Comparison of ENCODE assay signal across 23 cellular contexts in genomic region chr9:89236955-89237573, GRCh38. TPM values are rescaled to one million over a fixed set of nuclear protein-coding genes. Genes with fewer than 3 reads are reported as not detected.
DNase-seq lines count a peak whose midpoint lies in the region; ATAC-seq, FAIRE-seq and TF ChIP-seq lines count a peak whose summit lies in the region.
"Had no signal": no experiment of that assay in that cellular context is flagged by ENCODE, and none has a peak within 500 bp of the region (broad histone marks: within the 10 kb centered on the region; RNA-seq: fewer than 3 reads in every experiment).

No MANE protein-coding gene starts in this region.

- H3K4me2 ChIP-seq in HCT116 (ENCODE audit: low read length): no peak overlapping the region
- H3K4me2 ChIP-seq: BLaER1, PC-9 had no signal

- no peaks in the 10 kb centered on the region for H3K9me2 ChIP-seq in HCT116 (ENCODE audit: insufficient read depth)

- H3K27ac ChIP-seq in HCT116 (ENCODE audit: low read depth, low read length) (no peak overlapping the region), lower lobe of right lung (no peak overlapping the region)
- H3K27ac ChIP-seq in effector memory CD4-positive, alpha-beta T cell (ENCODE audit: insufficient read depth, low read length, poor library complexity, severe bottlenecking): no peak overlapping the region
- H3K27ac ChIP-seq: BLaER1, HL-60, PC-9 had no signal

- peaks cover 10% of the 10 kb centered on the region for H3K27me3 Mint-ChIP-seq in Caco-2 (ENCODE audit: insufficient read depth, unreplicated experiment)

- POLR2A ChIA-PET in Caco-2 (lab: Charles Lee): no interaction called here
- POLR2A ChIA-PET in HCT116 (lab: Charles Lee): no interaction called here

- no peak overlapping the region for H3K4me3 Mint-ChIP-seq in Caco-2 (ENCODE audit: unreplicated experiment)
- H3K4me3 Mint-ChIP-seq: CD8-positive, alpha-beta T cell; HFFc6 had no signal

- no peak for FAIRE-seq in bronchial epithelial cell (lab: Jason Lieb, UNC)
- FAIRE-seq: GM12878, HTR-8/SVneo had no signal

- CTCF ChIA-PET in Caco-2 (lab: Charles Lee): no interaction called here
- CTCF ChIA-PET in HCT116 (lab: Charles Lee): no interaction called here

- ATAC-seq in HCT116 (peak; percentile 27; the same call in 1 of the 2 replicates), lower lobe of right lung (peak; percentile 73 to 74), HG03520 (IDR thresholded peaks at IDR 0.05; ENCODE audit: unreplicated experiment) (no peak), HG02588 (IDR thresholded peaks at IDR 0.05; ENCODE audit: unreplicated experiment) (no peak)
- ATAC-seq: CD8-positive, alpha-beta T cell; GM12878 had no signal

- H3K27ac Mint-ChIP-seq in Caco-2 (ENCODE audit: unreplicated experiment): no peak overlapping the region
- H3K27ac Mint-ChIP-seq: CD8-positive, alpha-beta T cell; HFFc6 had no signal

- intact Hi-C loops in Caco-2 (cut with micrococcal nuclease; ENCODE audit: unreplicated experiment) (no loop called here), HCT116 (cut with micrococcal nuclease) (no loop called here), lower lobe of right lung (cut with DNase I) (no loop called here)

- TF ChIP-seq RAD21 in HCT116 (IDR thresholded peaks at IDR 0.05; ENCODE audit: low read depth): 0 out of 2 replicates have a peak, but pooled peaks have one; percentile 11

- H3K36me3 Mint-ChIP-seq in Caco-2 (ENCODE audit: insufficient read depth, unreplicated experiment): no peaks in the 10 kb centered on the region
- H3K36me3 Mint-ChIP-seq: CD8-positive, alpha-beta T cell had no signal

- H3K36me3 ChIP-seq in Caco-2 (ENCODE audit: control insufficient read depth, insufficient read depth, low read length) (no peaks in the 10 kb centered on the region), HCT116 (ENCODE audit: control insufficient read depth in 1 of 2, insufficient read depth in 2 of 2, low read length in 2 of 2) (no peaks in the 10 kb centered on the region), bronchial epithelial cell (ENCODE audit: control insufficient read depth, insufficient read depth, low read length) (no peaks in the 10 kb centered on the region), lower lobe of right lung (no peaks in the 10 kb centered on the region)
- H3K36me3 ChIP-seq in effector memory CD4-positive, alpha-beta T cell (ENCODE audit: control insufficient read depth, insufficient read depth, low read length): no peaks in the 10 kb centered on the region
- H3K36me3 ChIP-seq: BLaER1, MG63 had no signal

- peak; percentile 37 to 39 for DNase-seq in Caco-2
- no peak for DNase-seq in HCT116 (ENCODE audit: low read depth, low spot score)
- DNase-seq in bronchial epithelial cell (ENCODE audit: low read depth): peak; percentile 8
- no peak for DNase-seq in lower lobe of right lung
- DNase-seq in effector memory CD4-positive, alpha-beta T cell: no peak
- DNase-seq: CD8-positive, alpha-beta T cell; DMS53; EL; GOT3; HFFc6; IMR-90; MG63; NCI-H1048; NCI-H1436; NCI-H2029; NCI-H748 treated with DMSO at 0.1 percent for 48 hours had no signal

- H3K79me2 ChIP-seq in HCT116 (ENCODE audit: insufficient read depth, low read length): no peaks in the 10 kb centered on the region

- H3K4me3 ChIP-seq in Caco-2 (ENCODE audit: low read depth, low read length) (no peak overlapping the region), HCT116 (replicated peaks in 1 of 2; ENCODE audit: low read depth in 1 of 2, low read length in 2 of 2) (no peak overlapping the region), bronchial epithelial cell (ENCODE audit: low read depth, low read length) (no peak overlapping the region), lower lobe of right lung (no peak overlapping the region)
- no peak overlapping the region for H3K4me3 ChIP-seq in effector memory CD4-positive, alpha-beta T cell (ENCODE audit: insufficient read depth, low read depth, low read length, poor library complexity, severe bottlenecking)
- H3K4me3 ChIP-seq: BLaER1, GM12878, MG63, PC-9 had no signal

- no peak for TF ChIP-seq POLR2A in HCT116 (IDR thresholded peaks at IDR 0.05; ENCODE audit: borderline replicate concordance, extremely low read depth, insufficient read depth, insufficient read length)

- TF ChIP-seq CTCF in Caco-2 (IDR thresholded peaks at IDR 0.05; ENCODE audit: insufficient read depth in 1 of 2, low read depth in 1 of 2, low read length in 1 of 2, severe bottlenecking in 1 of 2, unreplicated experiment in 1 of 2): no peak
- peak in 1 of 3 experiments; percentile 9; a peak in 1 of 6 replicates for TF ChIP-seq CTCF in HCT116 (IDR thresholded peaks at IDR 0.05 in 2 of 3, conservative IDR thresholded peaks at IDR 0.05 in 1 of 3; ENCODE audit: borderline replicate concordance in 1 of 3, insufficient read depth in 1 of 3, low read depth in 2 of 3, low read length in 2 of 3)
- TF ChIP-seq CTCF in bronchial epithelial cell (IDR thresholded peaks at IDR 0.05; ENCODE audit: insufficient read depth, low read length, severe bottlenecking): no peak
- TF ChIP-seq CTCF in lower lobe of right lung (IDR thresholded peaks at IDR 0.05): no peak

- H3K27me3 ChIP-seq in Caco-2 (replicated peaks; ENCODE audit: control insufficient read depth, insufficient read depth, low read length) (no peaks in the 10 kb centered on the region), HCT116 (ENCODE audit: insufficient read depth, low read length) (no peaks in the 10 kb centered on the region), bronchial epithelial cell (ENCODE audit: control insufficient read depth, insufficient read depth, low read length) (peaks cover 1% of the 10 kb centered on the region), lower lobe of right lung (ENCODE audit: low read depth) (no peaks in the 10 kb centered on the region)
- peaks cover 3% of the 10 kb centered on the region for H3K27me3 ChIP-seq in effector memory CD4-positive, alpha-beta T cell (replicated peaks; ENCODE audit: control insufficient read depth, insufficient read depth, low read length, poor library complexity, severe bottlenecking)

- RAD21 ChIA-PET in HCT116 (lab: Charles Lee; ENCODE audit: low non-redundant PET in 1 of 2, low total read pairs in 2 of 2, uncharacterized antibody in 2 of 2, unreplicated experiment in 2 of 2): no interaction called here

- no peaks in the 10 kb centered on the region for H3K9me3 Mint-ChIP-seq in Caco-2 (ENCODE audit: unreplicated experiment)
- H3K9me3 Mint-ChIP-seq: HFFc6 had no signal

- no peak overlapping the region for H3K9ac ChIP-seq in HCT116 (ENCODE audit: low read length)
- H3K9ac ChIP-seq: BLaER1 had no signal

- no peaks in the 10 kb centered on the region for H3K9me3 ChIP-seq in Caco-2
- no peaks in the 10 kb centered on the region for H3K9me3 ChIP-seq in HCT116 (ENCODE audit: control insufficient read depth in 1 of 2, insufficient read depth in 1 of 2, low read depth in 1 of 2, low read length in 2 of 2)
- H3K9me3 ChIP-seq in lower lobe of right lung: no peaks in the 10 kb centered on the region
- H3K9me3 ChIP-seq in effector memory CD4-positive, alpha-beta T cell (ENCODE audit: control insufficient read depth, low read length): no peaks in the 10 kb centered on the region
- H3K9me3 ChIP-seq: BLaER1, MG63 had no signal

- no peaks in the 10 kb centered on the region for H4K20me1 ChIP-seq in HCT116 (ENCODE audit: insufficient read depth)
- H4K20me1 ChIP-seq: BLaER1 had no signal

- no TSS peak for BruUV-seq in Caco-2 (replicated peaks; lab: Mats Ljungman, UMichigan)
- BruUV-seq in HCT116 (replicated peaks; lab: Mats Ljungman, UMichigan): no TSS peak

- H3K4me1 ChIP-seq in Caco-2 (no peaks in the 10 kb centered on the region), HCT116 (ENCODE audit: control insufficient read depth in 1 of 2, insufficient read depth in 2 of 2, low read length in 2 of 2) (no peaks in the 10 kb centered on the region), lower lobe of right lung (no peaks in the 10 kb centered on the region)
- no peaks in the 10 kb centered on the region for H3K4me1 ChIP-seq in effector memory CD4-positive, alpha-beta T cell (ENCODE audit: control insufficient read depth, insufficient read depth, low read length, poor library complexity, severe bottlenecking)

- H3K4me1 Mint-ChIP-seq in Caco-2 (ENCODE audit: low read depth, unreplicated experiment): no peaks in the 10 kb centered on the region

- H2AFZ ChIP-seq in HCT116 (ENCODE audit: low read depth, low read length, poor library complexity, severe bottlenecking): no peak overlapping the region
- H2AFZ ChIP-seq: PC-9 had no signal

TF ChIP-seq in HCT116, 20 proteins besides CTCF, POLR2A, EP300 and RAD21:
- TF ChIP-seq YY1 (IDR thresholded peaks at IDR 0.05; ENCODE audit: extremely low read depth, insufficient replicate concordance, low read depth, low read length) (no peak), EZH2phosphoT487 (IDR thresholded peaks at IDR 0.05; ENCODE audit: borderline replicate concordance) (no peak)

RNA-seq across cellular contexts. Expression of gene SHC3, which starts 58.4 kb away (rescaled TPM):
- 0.19 and 0.20 TPM in 2 replicates for total RNA-seq in Caco-2 (2022)
- total RNA-seq in HCT116 (2021; ENCODE audit: unreplicated experiment): 0.27 TPM
- 0.09 and 0.16 TPM in 2 replicates for polyA plus RNA-seq in HCT116 (2012)
- under 0.01 and 0.26 TPM in 2 replicates for total RNA-seq in bronchial epithelial cell
- 13.2 TPM for total RNA-seq in lower lobe of right lung
- total RNA-seq: CD8-positive, alpha-beta T cell had no signal

Comparison
In these comparisons a context has a peak if more than half of its experiments do, and no peak if none do; other contexts are left out.
1. DNase-seq: peak in Caco-2 (2 of 2) and bronchial epithelial cell (single experiment); none in HCT116 (single experiment), lower lobe of right lung (single experiment) and effector memory CD4-positive, alpha-beta T cell (0 of 3).
2. ATAC-seq: peak in HCT116 (single experiment) and lower lobe of right lung (2 of 2); none in HG03520 (single experiment) and HG02588 (single experiment).
3. RNA of gene SHC3, which starts 58.4 kb away (total RNA-seq): 13.2 TPM in lower lobe of right lung (single experiment); 0.27 TPM in HCT116 (single experiment), under 0.01 to 0.26 TPM in bronchial epithelial cell and 0.19 to 0.20 TPM in Caco-2; every median in the first group is over 10 times any median in the second.